Comparison of ENCODE assay signal across 17 cellular contexts in genomic region chr22:30582788-30583575, GRCh38. TPM values are rescaled to one million over a fixed set of nuclear protein-coding genes. Genes with fewer than 3 reads are reported as not detected.
A peak's percentile ranks its signal among the peaks of the same experiment; 100 is the strongest.
DNase-seq lines count a peak whose midpoint lies in the region; ATAC-seq, FAIRE-seq and TF ChIP-seq lines count a peak whose summit lies in the region.
"Had no signal": no experiment of that assay in that cellular context is flagged by ENCODE, and none has a peak within 500 bp of the region (broad histone marks: within the 10 kb centered on the region; RNA-seq: fewer than 3 reads in every experiment).

No MANE protein-coding gene starts in this region.

- TF ChIP-seq POLR2A in HepG2 (IDR thresholded peaks at IDR 0.05; ENCODE audit: insufficient read depth in 1 of 2, low read depth in 2 of 2, low read length in 2 of 2) (no peak), tibial nerve (IDR thresholded peaks at IDR 0.05) (no peak)

- H3K4me1 ChIP-seq in left ventricle myocardium inferior (no peaks in the 10 kb centered on the region), right cardiac atrium (ENCODE audit: control insufficient read depth, insufficient read depth, low read length) (no peaks in the 10 kb centered on the region), HepG2 (ENCODE audit: insufficient read depth, low read length) (no peaks in the 10 kb centered on the region), tibial nerve (peaks cover 0 to 30% (median 5%) of the 10 kb centered on the region in 4 donors)
- H3K4me1 ChIP-seq: colonic mucosa, heart right ventricle, upper lobe of right lung had no signal

- no peak for FAIRE-seq in HepG2 (lab: Jason Lieb, UNC)
- FAIRE-seq: keratinocyte had no signal

- H3K4me3 ChIP-seq in left ventricle myocardium inferior (no peak overlapping the region), right cardiac atrium (ENCODE audit: low read length) (no peak overlapping the region), HepG2 (replicated peaks in 1 of 3; ENCODE audit: insufficient read depth in 1 of 3, low read depth in 2 of 3, low read length in 3 of 3) (no peak overlapping the region), tibial nerve (no peak overlapping the region)
- H3K4me3 ChIP-seq: colonic mucosa, heart right ventricle, upper lobe of right lung had no signal

- no peaks in the 10 kb centered on the region for H3K27me3 ChIP-seq in left ventricle myocardium inferior (ENCODE audit: low read depth)
- no peaks in the 10 kb centered on the region for H3K27me3 ChIP-seq in right cardiac atrium (ENCODE audit: control insufficient read depth, insufficient read depth)
- H3K27me3 ChIP-seq in HepG2 (ENCODE audit: control insufficient read depth in 1 of 2, insufficient read depth in 2 of 2, low read length in 2 of 2) = no peaks in the 10 kb centered on the region
- no peaks in the 10 kb centered on the region for H3K27me3 ChIP-seq in tibial nerve
- H3K27me3 ChIP-seq: colonic mucosa, heart right ventricle, upper lobe of right lung had no signal

- H3K27ac ChIP-seq in left ventricle myocardium inferior (replicated peaks) (peak overlapping the region; percentile 19), right cardiac atrium (ENCODE audit: low read length) (no peak overlapping the region), HepG2 (ENCODE audit: extremely low read length, insufficient read depth, low read length) (no peak overlapping the region), tibial nerve (peak overlapping the region in 3 of 4 donors; percentile 50 to 86 (median 58))
- H3K27ac ChIP-seq: colonic mucosa, upper lobe of right lung had no signal

- ATAC-seq in right cardiac atrium (no peak), HepG2 (no peak), GM18511 (IDR thresholded peaks at IDR 0.05; ENCODE audit: unreplicated experiment) (no peak), HG02884 (IDR thresholded peaks at IDR 0.05; ENCODE audit: unreplicated experiment) (no peak)
- ATAC-seq: stimulated activated naive B cell treated with anti-CD40 and anti-IgM and Interleukin-4, amounts not matched to agents 10 μg/mL and 1 μg/mL and 100 μg/mL, for 72 hours; upper lobe of right lung had no signal

- in situ Hi-C loops in HepG2 (cut with HindIII; ENCODE audit: extremely low pct_ligation_motif_present, low pct_unique_long_range_greater_than_20kb) = no loop called here

- CTCF ChIA-PET in HepG2 (lab: Yijun Ruan, JAX; ENCODE audit: low intra/inter-chr PET ratio, low total read pairs) = no interaction called here

- DNase-seq in left ventricle myocardium inferior (no peak), right cardiac atrium (no peak), HepG2 (ENCODE audit: low spot score) (no peak), tibial nerve (ENCODE audit: low spot score in 2 of 2) (no peak)
- DNase-seq: 8988T; activated CD8-positive, alpha-beta memory T cell treated with anti-CD3 and anti-CD28 coated beads for 24 hours; CD4-positive, alpha-beta T cell; colonic mucosa; heart right ventricle; Karpas-422; stimulated activated naive B cell treated with anti-CD40 and anti-IgM and Interleukin-4, amounts not matched to agents 10 μg/mL and 1 μg/mL and 100 μg/mL, for 72 hours; upper lobe of right lung had no signal

- no peak overlapping the region for H3K9ac ChIP-seq in HepG2 (ENCODE audit: insufficient read depth, low read depth, low read length)

- no peak overlapping the region for H3K4me2 ChIP-seq in HepG2 (ENCODE audit: low read depth, low read length)

- POLR2A ChIA-PET in HepG2 (lab: Yijun Ruan, JAX) = no interaction called here

- intact Hi-C loops in left ventricle myocardium inferior (cut with micrococcal nuclease) (no loop called here), right cardiac atrium (cut with DNase I) (no loop called here), HepG2 (cut with micrococcal nuclease; ENCODE audit: unreplicated experiment) (no loop called here)

- H4K20me1 ChIP-seq in HepG2 (ENCODE audit: insufficient read depth, low read length) = no peaks in the 10 kb centered on the region

- H2AFZ ChIP-seq in HepG2 (ENCODE audit: low read length) = no peak overlapping the region

- WGBS in right cardiac atrium = 64% methylated on average over 14 of the region's 14 CpGs
- WGBS in HepG2 (ENCODE audit: low lambda C conversion rate) = 93% methylated on average over 11 of the region's 14 CpGs
- WGBS in tibial nerve, 2 donors = 40 to 48% methylated on average over 14 of the region's 14 CpGs

- BruUV-seq in HepG2 (replicated peaks; lab: Mats Ljungman, UMichigan) = no TSS peak

- H3K36me3 ChIP-seq in left ventricle myocardium inferior (peaks cover 100% of the 10 kb centered on the region), HepG2 (replicated peaks in 1 of 2; ENCODE audit: control insufficient read depth in 1 of 2, insufficient read depth in 2 of 2, low read length in 2 of 2) (peaks cover 68 to 98% of the 10 kb centered on the region in 2 experiments), tibial nerve (peaks cover 10 to 100% (median 86%) of the 10 kb centered on the region in 3 donors)

- H3K9me3 ChIP-seq in left ventricle myocardium inferior (replicated peaks) = no peaks in the 10 kb centered on the region
- no peaks in the 10 kb centered on the region for H3K9me3 ChIP-seq in right cardiac atrium (ENCODE audit: control insufficient read depth, low read length)
- no peaks in the 10 kb centered on the region for H3K9me3 ChIP-seq in HepG2 (ENCODE audit: low read length)
- no peaks in the 10 kb centered on the region for H3K9me3 ChIP-seq in tibial nerve
- H3K9me3 ChIP-seq: colonic mucosa, heart right ventricle, upper lobe of right lung had no signal

- TF ChIP-seq EP300 in HepG2 (IDR thresholded peaks at IDR 0.05; ENCODE audit: low read depth in 2 of 2, low read length in 2 of 2) (no peak), HepG2 (CRISPR knock-in tag; IDR thresholded peaks at IDR 0.05; ENCODE audit: borderline replicate concordance) (no peak), tibial nerve (IDR thresholded peaks at IDR 0.05) (peak in 1 of 2 donors; percentile 52)

- no peaks in the 10 kb centered on the region for H3K79me2 ChIP-seq in HepG2 (ENCODE audit: insufficient read depth, low read length)

- TF ChIP-seq CTCF in left ventricle myocardium inferior (IDR thresholded peaks at IDR 0.05; ENCODE audit: borderline replicate concordance) = no peak
- no peak for TF ChIP-seq CTCF in HepG2 (CRISPR knock-in tag; IDR thresholded peaks at IDR 0.05)
- no peak for TF ChIP-seq CTCF in tibial nerve (IDR thresholded peaks at IDR 0.05)

- no peak for TF ChIP-seq RAD21 in HepG2 (CRISPR knock-in tag; IDR thresholded peaks at IDR 0.05)

RNA-seq across cellular contexts. Expression of gene GAL3ST1, which starts 8.5 kb away (rescaled TPM):
- total RNA-seq in left ventricle myocardium inferior = 0.16 TPM
- under 1 TPM in 3 of 4 donors, not detected in 1; 0.17 to 0.93 (median 0.47) TPM for total RNA-seq in right cardiac atrium
- 0.75 TPM for polyA plus RNA-seq in right cardiac atrium
- 1.8 and 4.4 TPM in 2 replicates for total RNA-seq in HepG2 (2016; rRNA removed; fragmentation: Illumina TruSeq; extraction: Trizol)
- 7.9 and 9.7 TPM in 2 replicates for total RNA-seq in HepG2 (2016; cell fraction: cytosol; rRNA removed; fragmentation: Illumina TruSeq; extraction: Trizol; ENCODE audit: low read depth)
- 2.1 and 5.3 TPM in 2 replicates for total RNA-seq in HepG2 (2016; cell fraction: insoluble cytoplasmic fraction; rRNA removed; fragmentation: Illumina TruSeq; extraction: Trizol)
- 10.3 and 11.6 TPM in 2 replicates for total RNA-seq in HepG2 (2016; cell fraction: membrane; rRNA removed; fragmentation: Illumina TruSeq; extraction: Trizol)
- total RNA-seq in HepG2 (2016; cell fraction: nucleus; rRNA removed; fragmentation: Illumina TruSeq; extraction: Trizol) = 2.7 and 2.8 TPM in 2 replicates
- 14.7 and 18.9 TPM in 2 replicates for polyA plus RNA-seq in HepG2 (2011; rRNA removed)
- 14.3 and 23.4 TPM in 2 replicates for polyA plus RNA-seq in HepG2 (2011; cell fraction: cytosol; rRNA removed)
- 15.8 and 16.9 TPM in 2 replicates for polyA plus RNA-seq in HepG2 (2011; cell fraction: nucleus; rRNA removed)
- polyA plus RNA-seq in HepG2 (2012) = 7.5 and 10.2 TPM in 2 replicates
- polyA plus RNA-seq in HepG2 (2016; cell fraction: cytosol; fragmentation: Illumina TruSeq; extraction: Trizol; ENCODE audit: low read depth) = 16.5 and 18.6 TPM in 2 replicates
- 4.1 and 5.6 TPM in 2 replicates for polyA plus RNA-seq in HepG2 (2016; cell fraction: insoluble cytoplasmic fraction; fragmentation: Illumina TruSeq; extraction: Trizol; ENCODE audit: low read depth)
- polyA plus RNA-seq in HepG2 (2016; cell fraction: membrane; fragmentation: Illumina TruSeq; extraction: Trizol; ENCODE audit: low read depth) = 15.8 and 17.9 TPM in 2 replicates
- polyA plus RNA-seq in HepG2 (2016; cell fraction: nucleus; fragmentation: Illumina TruSeq; extraction: Trizol; ENCODE audit: insufficient read depth, low read depth) = 5.2 and 7.2 TPM in 2 replicates
- polyA minus RNA-seq in HepG2 (2011; rRNA and poly(A)+ RNA removed; ENCODE audit: low replicate concordance) = 17.8 TPM in 1 of 2 replicates, not detected in the other
- 7.8 and 8.0 TPM in 2 replicates for polyA minus RNA-seq in HepG2 (2011; cell fraction: cytosol; rRNA and poly(A)+ RNA removed)
- 2.3 and 2.6 TPM in 2 replicates for polyA minus RNA-seq in HepG2 (2011; cell fraction: nucleus; rRNA and poly(A)+ RNA removed)
- 10 to 100 TPM; 17.4 to 22.2 (median 18.8) TPM for total RNA-seq in tibial nerve
- total RNA-seq: activated T-helper 2 cell treated with anti-CD3 and anti-CD28 coated beads, Interferon-gamma antibody, Interleukin-2, Interleukin-4, amounts not matched to agents 10 μg/mL and 5 μg/mL and 100 μg/mL, durations not matched to agents 14 hours and 24 hours and 36 hours; CD4-positive, alpha-beta T cell had no signal
- polyA plus RNA-seq: keratinocyte had no signal

RNA-seq across cellular contexts. Expression of gene PES1, which starts 8.7 kb away (rescaled TPM):
- total RNA-seq in left ventricle myocardium inferior (23.1 TPM), right cardiac atrium (10 to 100 TPM; 23.7 to 31.9 (median 23.8) TPM), HepG2 (2016; rRNA removed; fragmentation: Illumina TruSeq; extraction: Trizol) (94.7 and 111 TPM in 2 replicates), tibial nerve (10 to 100 TPM; 53.9 to 74.7 (median 70.3) TPM)
- polyA plus RNA-seq in right cardiac atrium (20.1 TPM), HepG2 (2011; rRNA removed) (65.1 and 70.0 TPM in 2 replicates)
- 23.4 and 23.7 TPM in 2 replicates for total RNA-seq in HepG2 (2016; cell fraction: cytosol; rRNA removed; fragmentation: Illumina TruSeq; extraction: Trizol; ENCODE audit: low read depth)
- 106 and 120 TPM in 2 replicates for total RNA-seq in HepG2 (2016; cell fraction: insoluble cytoplasmic fraction; rRNA removed; fragmentation: Illumina TruSeq; extraction: Trizol)
- 37.9 and 40.4 TPM in 2 replicates for total RNA-seq in HepG2 (2016; cell fraction: membrane; rRNA removed; fragmentation: Illumina TruSeq; extraction: Trizol)
- 46.0 and 52.0 TPM in 2 replicates for total RNA-seq in HepG2 (2016; cell fraction: nucleus; rRNA removed; fragmentation: Illumina TruSeq; extraction: Trizol)
- 60.6 and 70.4 TPM in 2 replicates for polyA plus RNA-seq in HepG2 (2011; cell fraction: cytosol; rRNA removed)
- polyA plus RNA-seq in HepG2 (2011; cell fraction: nucleus; rRNA removed) = 79.4 and 94.0 TPM in 2 replicates
- polyA plus RNA-seq in HepG2 (2012) = 40.1 and 42.9 TPM in 2 replicates
- 14.6 and 17.1 TPM in 2 replicates for polyA plus RNA-seq in HepG2 (2016; cell fraction: cytosol; fragmentation: Illumina TruSeq; extraction: Trizol; ENCODE audit: low read depth)
- polyA plus RNA-seq in HepG2 (2016; cell fraction: insoluble cytoplasmic fraction; fragmentation: Illumina TruSeq; extraction: Trizol; ENCODE audit: low read depth) = 110 and 112 TPM in 2 replicates
- polyA plus RNA-seq in HepG2 (2016; cell fraction: membrane; fragmentation: Illumina TruSeq; extraction: Trizol; ENCODE audit: low read depth) = 26.4 and 29.2 TPM in 2 replicates
- polyA plus RNA-seq in HepG2 (2016; cell fraction: nucleus; fragmentation: Illumina TruSeq; extraction: Trizol; ENCODE audit: insufficient read depth, low read depth) = 76.3 and 79.7 TPM in 2 replicates
- 210 and 241 TPM in 2 replicates for polyA minus RNA-seq in HepG2 (2011; rRNA and poly(A)+ RNA removed; ENCODE audit: low replicate concordance)
- 36.6 and 46.5 TPM in 2 replicates for polyA minus RNA-seq in HepG2 (2011; cell fraction: cytosol; rRNA and poly(A)+ RNA removed)
- 50.9 and 67.1 TPM in 2 replicates for polyA minus RNA-seq in HepG2 (2011; cell fraction: nucleus; rRNA and poly(A)+ RNA removed)

RNA-seq across cellular contexts. Expression of gene TCN2, which starts 24.0 kb away (rescaled TPM):
- total RNA-seq in left ventricle myocardium inferior (14.1 TPM), right cardiac atrium (10 to 100 TPM; 10.9 to 33.4 (median 25.5) TPM), HepG2 (2016; rRNA removed; fragmentation: Illumina TruSeq; extraction: Trizol) (0.31 TPM in 1 of 2 replicates, not detected in the other), tibial nerve (10 to 100 TPM; 38.2 to 56.1 (median 43.8) TPM)
- polyA plus RNA-seq in right cardiac atrium (14.3 TPM), HepG2 (2011; rRNA removed) (0.29 and 0.67 TPM in 2 replicates)
- total RNA-seq in HepG2 (2016; cell fraction: cytosol; rRNA removed; fragmentation: Illumina TruSeq; extraction: Trizol; ENCODE audit: low read depth) = 0.30 TPM in 1 of 2 replicates, not detected in the other
- total RNA-seq in HepG2 (2016; cell fraction: insoluble cytoplasmic fraction; rRNA removed; fragmentation: Illumina TruSeq; extraction: Trizol) = 0.15 and 0.45 TPM in 2 replicates
- 0.17 and 0.28 TPM in 2 replicates for total RNA-seq in HepG2 (2016; cell fraction: membrane; rRNA removed; fragmentation: Illumina TruSeq; extraction: Trizol)
- 0.34 and 0.43 TPM in 2 replicates for total RNA-seq in HepG2 (2016; cell fraction: nucleus; rRNA removed; fragmentation: Illumina TruSeq; extraction: Trizol)
- polyA plus RNA-seq in HepG2 (2011; cell fraction: cytosol; rRNA removed) = 0.37 and 0.55 TPM in 2 replicates
- polyA plus RNA-seq in HepG2 (2011; cell fraction: nucleus; rRNA removed) = 0.35 and 0.59 TPM in 2 replicates
- polyA plus RNA-seq in HepG2 (2012) = 0.40 and 0.61 TPM in 2 replicates
- 0.06 and 0.10 TPM in 2 replicates for polyA plus RNA-seq in HepG2 (2016; cell fraction: cytosol; fragmentation: Illumina TruSeq; extraction: Trizol; ENCODE audit: low read depth)
- 0.20 and 0.21 TPM in 2 replicates for polyA plus RNA-seq in HepG2 (2016; cell fraction: insoluble cytoplasmic fraction; fragmentation: Illumina TruSeq; extraction: Trizol; ENCODE audit: low read depth)
- polyA plus RNA-seq in HepG2 (2016; cell fraction: membrane; fragmentation: Illumina TruSeq; extraction: Trizol; ENCODE audit: low read depth) = 0.16 and 0.31 TPM in 2 replicates
- 0.53 and 0.63 TPM in 2 replicates for polyA plus RNA-seq in HepG2 (2016; cell fraction: nucleus; fragmentation: Illumina TruSeq; extraction: Trizol; ENCODE audit: insufficient read depth, low read depth)
- polyA minus RNA-seq in HepG2 (2011; rRNA and poly(A)+ RNA removed; ENCODE audit: low replicate concordance) = 0.30 and 0.87 TPM in 2 replicates
- polyA minus RNA-seq in HepG2 (2011; cell fraction: cytosol; rRNA and poly(A)+ RNA removed) = not detected in 2 replicates
- 0.12 TPM in 1 of 2 replicates, not detected in the other for polyA minus RNA-seq in HepG2 (2011; cell fraction: nucleus; rRNA and poly(A)+ RNA removed)

RNA-seq across cellular contexts. Expression of gene SEC14L6, which starts 36.4 kb away (rescaled TPM):
- total RNA-seq in left ventricle myocardium inferior = not detected
- under 1 TPM; 0.17 to 0.40 (median 0.23) TPM for total RNA-seq in right cardiac atrium
- 0.20 TPM for polyA plus RNA-seq in right cardiac atrium
- total RNA-seq in HepG2 (2016; rRNA removed; fragmentation: Illumina TruSeq; extraction: Trizol) = 0.09 and 0.11 TPM in 2 replicates
- total RNA-seq in HepG2 (2016; cell fraction: cytosol; rRNA removed; fragmentation: Illumina TruSeq; extraction: Trizol; ENCODE audit: low read depth) = not detected in 2 replicates
- 0.04 and 0.09 TPM in 2 replicates for total RNA-seq in HepG2 (2016; cell fraction: insoluble cytoplasmic fraction; rRNA removed; fragmentation: Illumina TruSeq; extraction: Trizol)
- total RNA-seq in HepG2 (2016; cell fraction: membrane; rRNA removed; fragmentation: Illumina TruSeq; extraction: Trizol) = 0.17 and 0.19 TPM in 2 replicates
- total RNA-seq in HepG2 (2016; cell fraction: nucleus; rRNA removed; fragmentation: Illumina TruSeq; extraction: Trizol) = 0.16 and 0.34 TPM in 2 replicates
- polyA plus RNA-seq in HepG2 (2011; rRNA removed) = 9.3 and 13.7 TPM in 2 replicates
- polyA plus RNA-seq in HepG2 (2011; cell fraction: cytosol; rRNA removed) = 4.5 and 7.7 TPM in 2 replicates
- 19.8 and 19.9 TPM in 2 replicates for polyA plus RNA-seq in HepG2 (2011; cell fraction: nucleus; rRNA removed)
- 4.9 and 5.3 TPM in 2 replicates for polyA plus RNA-seq in HepG2 (2012)
- 0.11 TPM in 1 of 2 replicates, not detected in the other for polyA plus RNA-seq in HepG2 (2016; cell fraction: cytosol; fragmentation: Illumina TruSeq; extraction: Trizol; ENCODE audit: low read depth)
- polyA plus RNA-seq in HepG2 (2016; cell fraction: insoluble cytoplasmic fraction; fragmentation: Illumina TruSeq; extraction: Trizol; ENCODE audit: low read depth) = 0.13 and 0.31 TPM in 2 replicates
- polyA plus RNA-seq in HepG2 (2016; cell fraction: membrane; fragmentation: Illumina TruSeq; extraction: Trizol; ENCODE audit: low read depth) = 0.05 and 0.07 TPM in 2 replicates
- 0.21 and 0.25 TPM in 2 replicates for polyA plus RNA-seq in HepG2 (2016; cell fraction: nucleus; fragmentation: Illumina TruSeq; extraction: Trizol; ENCODE audit: insufficient read depth, low read depth)
- polyA minus RNA-seq in HepG2 (2011; rRNA and poly(A)+ RNA removed; ENCODE audit: low replicate concordance) = 6.8 TPM in 1 of 2 replicates, not detected in the other
- polyA minus RNA-seq in HepG2 (2011; cell fraction: cytosol; rRNA and poly(A)+ RNA removed) = 0.79 and 4.5 TPM in 2 replicates
- polyA minus RNA-seq in HepG2 (2011; cell fraction: nucleus; rRNA and poly(A)+ RNA removed) = 3.6 and 5.5 TPM in 2 replicates
- 1 to 10 TPM in 1 of 4 donors, under 1 TPM in 3; 0.21 to 3.3 (median 0.94) TPM for total RNA-seq in tibial nerve
- total RNA-seq: activated T-helper 2 cell treated with anti-CD3 and anti-CD28 coated beads, Interferon-gamma antibody, Interleukin-2, Interleukin-4, amounts not matched to agents 10 μg/mL and 5 μg/mL and 100 μg/mL, durations not matched to agents 14 hours and 24 hours and 36 hours; CD4-positive, alpha-beta T cell; colonic mucosa; mononuclear cell had no signal
- polyA plus RNA-seq: heart right ventricle, keratinocyte had no signal

RNA-seq across cellular contexts. Expression of gene SLC35E4, which starts 52.6 kb away (rescaled TPM):
- 3.8 TPM for total RNA-seq in left ventricle myocardium inferior
- total RNA-seq in right cardiac atrium = 1 to 10 TPM; 2.5 to 4.0 (median 2.9) TPM
- 2.9 TPM for polyA plus RNA-seq in right cardiac atrium
- total RNA-seq in HepG2 (2016; rRNA removed; fragmentation: Illumina TruSeq; extraction: Trizol) = 0.15 TPM in 1 of 2 replicates, not detected in the other
- 0.09 TPM in 1 of 2 replicates, not detected in the other for total RNA-seq in HepG2 (2016; cell fraction: cytosol; rRNA removed; fragmentation: Illumina TruSeq; extraction: Trizol; ENCODE audit: low read depth)
- 0.13 TPM in 1 of 2 replicates, not detected in the other for total RNA-seq in HepG2 (2016; cell fraction: insoluble cytoplasmic fraction; rRNA removed; fragmentation: Illumina TruSeq; extraction: Trizol)
- 0.14 TPM in 1 of 2 replicates, not detected in the other for total RNA-seq in HepG2 (2016; cell fraction: membrane; rRNA removed; fragmentation: Illumina TruSeq; extraction: Trizol)
- total RNA-seq in HepG2 (2016; cell fraction: nucleus; rRNA removed; fragmentation: Illumina TruSeq; extraction: Trizol) = 0.12 and 0.16 TPM in 2 replicates
- polyA plus RNA-seq in HepG2 (2011; rRNA removed) = 0.07 and 0.13 TPM in 2 replicates
- 0.09 and 0.17 TPM in 2 replicates for polyA plus RNA-seq in HepG2 (2011; cell fraction: cytosol; rRNA removed)
- polyA plus RNA-seq in HepG2 (2011; cell fraction: nucleus; rRNA removed) = 0.10 TPM in 1 of 2 replicates, not detected in the other
- polyA plus RNA-seq in HepG2 (2012) = 0.07 and 0.08 TPM in 2 replicates
- not detected in 2 replicates for polyA plus RNA-seq in HepG2 (2016; cell fraction: cytosol; fragmentation: Illumina TruSeq; extraction: Trizol; ENCODE audit: low read depth)
- polyA plus RNA-seq in HepG2 (2016; cell fraction: insoluble cytoplasmic fraction; fragmentation: Illumina TruSeq; extraction: Trizol; ENCODE audit: low read depth) = 0.09 TPM in 1 of 2 replicates, not detected in the other
- 0.06 TPM in 1 of 2 replicates, not detected in the other for polyA plus RNA-seq in HepG2 (2016; cell fraction: membrane; fragmentation: Illumina TruSeq; extraction: Trizol; ENCODE audit: low read depth)
- polyA plus RNA-seq in HepG2 (2016; cell fraction: nucleus; fragmentation: Illumina TruSeq; extraction: Trizol; ENCODE audit: insufficient read depth, low read depth) = 0.33 TPM in 1 of 2 replicates, not detected in the other
- 0.12 and 3.3 TPM in 2 replicates for polyA minus RNA-seq in HepG2 (2011; rRNA and poly(A)+ RNA removed; ENCODE audit: low replicate concordance)
- polyA minus RNA-seq in HepG2 (2011; cell fraction: cytosol; rRNA and poly(A)+ RNA removed) = 0.18 TPM in 1 of 2 replicates, not detected in the other
- polyA minus RNA-seq in HepG2 (2011; cell fraction: nucleus; rRNA and poly(A)+ RNA removed) = not detected in 2 replicates
- total RNA-seq in tibial nerve = 10 to 100 TPM in 1 of 4 donors, 1 to 10 TPM in 3; 6.1 to 15.0 (median 7.3) TPM

Comparison
In these comparisons a context has a peak if more than half of its experiments do, and no peak if none do; other contexts are left out.
1. H3K27ac ChIP-seq: peak in left ventricle myocardium inferior (single experiment) and tibial nerve (3 of 4); none in right cardiac atrium (single experiment) and HepG2 (single experiment).
2. RNA of gene TCN2, which starts 24.0 kb away (total RNA-seq): 38.2 to 56.1 TPM in tibial nerve, 10.9 to 33.4 TPM in right cardiac atrium and 14.1 TPM in left ventricle myocardium inferior (single experiment); 0.15 to 0.45 TPM in HepG2; every median in the first group is over 4 times any median in the second.